21 cellular contexts compared by ENCODE assay signal in genomic region chr15:92763459-92763858, GRCh38.
"Had no signal": no experiment of that assay in that cellular context is flagged by ENCODE, and none has a peak within 500 bp of the region (broad histone marks: within the 10 kb centered on the region; RNA-seq: fewer than 3 reads in every experiment).

No MANE protein-coding gene starts in this region.

- H3K4me3 Mint-ChIP-seq: nephron had no signal

- H3K27me3 ChIP-seq: breast epithelium, foreskin keratinocyte, sigmoid colon, spleen, upper lobe of right lung had no signal

- H3K4me1 ChIP-seq: breast epithelium, foreskin keratinocyte, lower lobe of right lung, sigmoid colon, spleen, upper lobe of right lung had no signal

- DNase-seq: activated CD4-positive, alpha-beta T cell treated with anti-CD3 and anti-CD28 coated beads, Interleukin-2, amount 50 U/mL, for 1 hour; activated CD4-positive, CD25-positive, alpha-beta regulatory T cell treated with anti-CD3 and anti-CD28 coated beads, Interleukin-2, amount 50 U/mL, for 72 hours; activated CD8-positive, alpha-beta memory T cell treated with anti-CD3 and anti-CD28 coated beads, Interleukin-2, amount 50 U/mL, for 4 hours; activated effector memory CD4-positive, alpha-beta T cell treated with anti-CD3 and anti-CD28 coated beads, Interleukin-2, amount 50 U/mL, for 16 hours; activated naive CD4-positive, alpha-beta T cell treated with anti-CD3 and anti-CD28 coated beads, Interleukin-2, amount 50 U/mL, for 16 hours; activated T-cell treated with anti-CD3 and anti-CD28 coated beads, Interleukin-2, amount 50 U/mL, for 48 hours; foreskin keratinocyte; glutamatergic neuron; hippocampal formation; islet precursor cell; lower lobe of right lung; nucleus accumbens; posterior cingulate gyrus; sigmoid colon; spleen; stimulated activated naive CD4-positive, alpha-beta T cell; T-helper 9 cell; upper lobe of right lung had no signal

- H3K27ac Mint-ChIP-seq: nephron had no signal

- H3K4me1 Mint-ChIP-seq: nephron had no signal

- H3K4me3 ChIP-seq: breast epithelium, coronary artery, lower lobe of right lung, sigmoid colon, spleen, upper lobe of right lung had no signal

- ATAC-seq: foreskin keratinocyte, lower lobe of right lung, upper lobe of right lung had no signal

- H3K36me3 ChIP-seq: breast epithelium, lower lobe of right lung, sigmoid colon, spleen, upper lobe of right lung had no signal

- H3K9me3 ChIP-seq: breast epithelium, lower lobe of right lung, sigmoid colon, upper lobe of right lung had no signal

- H3K27ac ChIP-seq: breast epithelium, coronary artery, foreskin keratinocyte, lower lobe of right lung, sigmoid colon, spleen, upper lobe of right lung had no signal
